ENCODE assay signal across 14 cellular contexts in genomic region chr12:92036771-92037453, GRCh38.
A peak's percentile ranks its signal among the peaks of the same experiment; 100 is the strongest.
DNase-seq lines count a peak whose midpoint lies in the region; ATAC-seq and TF ChIP-seq lines count a peak whose summit lies in the region.
"Had no signal": no experiment of that assay in that cellular context is flagged by ENCODE, and none has a peak within 500 bp of the region (broad histone marks: within the 10 kb centered on the region; RNA-seq: fewer than 3 reads in every experiment).

No MANE protein-coding gene starts in this region.

- H4K8ac ChIP-seq in IMR-90 (ENCODE audit: low read depth in 2 of 2, low read length in 2 of 2) = peak overlapping the region in 1 of 2 experiments; percentile 28; a peak in 1 of 4 replicates

- H4K5ac ChIP-seq in IMR-90 (ENCODE audit: low read depth, low read length) = peak overlapping the region; percentile 44; the same call in 1 of the 2 replicates

- no peaks in the 10 kb centered on the region for H3K36me3 ChIP-seq in IMR-90 (ENCODE audit: control insufficient read depth, insufficient read depth, low read length)
- H3K36me3 ChIP-seq: heart left ventricle, neutrophil had no signal

- peaks cover 0 to 3% of the 10 kb centered on the region in 2 experiments; a peak in 1 of 4 replicates for H3K79me1 ChIP-seq in IMR-90 (ENCODE audit: low read depth in 1 of 2, low read length in 2 of 2)

- H4K91ac ChIP-seq in IMR-90 (ENCODE audit: insufficient read depth, low read depth, low read length) = no peak overlapping the region; the same call in 1 of the 2 replicates

- H3K4me3 ChIP-seq in IMR-90 (ENCODE audit: insufficient read depth, low read depth, low read length) = no peak overlapping the region
- no peak overlapping the region for H3K4me3 ChIP-seq in cardiac fibroblast (replicated peaks in 1 of 2; ENCODE audit: low read depth in 2 of 2, low read length in 2 of 2)
- H3K4me3 ChIP-seq: heart left ventricle, testis had no signal

- H3K9me3 ChIP-seq in CD4-positive, alpha-beta T cell (ENCODE audit: control insufficient read depth, low read length) = no peaks in the 10 kb centered on the region
- H3K9me3 ChIP-seq in IMR-90 (ENCODE audit: control insufficient read depth, insufficient read depth, low read length) = no peaks in the 10 kb centered on the region
- H3K9me3 ChIP-seq: heart left ventricle, neutrophil, testis had no signal

- H2AK5ac ChIP-seq in IMR-90 (ENCODE audit: low read depth, low read length) = peak overlapping the region; percentile 66; the same call in 1 of the 2 replicates

- H3K14ac ChIP-seq in IMR-90 (replicated peaks; ENCODE audit: low read depth, low read length) = peak overlapping the region; percentile 69; the same call in 1 of the 2 replicates

- H3K27me3 Mint-ChIP-seq in CD4-positive, alpha-beta T cell = no peaks in the 10 kb centered on the region

- no peak overlapping the region for H3K56ac ChIP-seq in IMR-90 (ENCODE audit: extremely low read depth, insufficient read depth, low read length)

- in situ Hi-C loops in IMR-90 (cut with MboI; ENCODE audit: low sequenced_read_pairs) = no loop called here

- no peak for ATAC-seq in CD4-positive, alpha-beta T cell (ENCODE audit: poor library complexity)
- peak; percentile 15; the same call in 1 of the 2 replicates for ATAC-seq in IMR-90 (ENCODE audit: low read depth)
- no peak for ATAC-seq in Right ventricle myocardium superior (ENCODE audit: poor library complexity)
- ATAC-seq: heart left ventricle had no signal

- H3K9me3 Mint-ChIP-seq in CD4-positive, alpha-beta T cell = peaks cover 3% of the 10 kb centered on the region

- CTCF ChIA-PET in CD4-positive, alpha-beta T cell (lab: Charles Lee) = no interaction called here
- CTCF ChIA-PET in IMR-90 (lab: Yijun Ruan, JAX) = no interaction called here

- peaks cover 4% of the 10 kb centered on the region for H3K4me1 ChIP-seq in IMR-90 (ENCODE audit: control insufficient read depth, insufficient read depth, low read length)
- H3K4me1 ChIP-seq: testis had no signal

- peak overlapping the region; percentile 76; the same call in 1 of the 3 replicates for H2BK15ac ChIP-seq in IMR-90 (ENCODE audit: low read depth, low read length)

- dilution Hi-C loops in IMR-90 (cut with HindIII; ENCODE audit: low sequenced_read_pairs, unreplicated experiment) = no loop called here

- H3K4ac ChIP-seq in IMR-90 (ENCODE audit: low read depth, low read length) = peak overlapping the region; percentile 46; the same call in 1 of the 2 replicates

- WGBS in IMR-90 (ENCODE audit: extremely low coverage in 2 of 2, insufficient read length in 1 of 2), 2 experiments = 100% methylated on average over 2 of the region's 6 CpGs; no CpG with 5 or more reads in 1 of the 2 experiments

- DNase-seq in CD4-positive, alpha-beta T cell = no peak
- peak; percentile 67 for DNase-seq in IMR-90
- peak; percentile 74 to 94 for DNase-seq in cardiac fibroblast (ENCODE audit: low read depth in 2 of 2)
- peak; percentile 30 for DNase-seq in kidney tubule cell (ENCODE audit: low spot score)
- no peak for DNase-seq in inferior parietal cortex (ENCODE audit: extremely low spot score)
- DNase-seq in Right ventricle myocardium superior = no peak
- no peak for DNase-seq in stimulated activated CD4-positive, alpha-beta T cell treated with anti-CD3 and anti-CD28 coated beads, Interleukin-15, amount 100 ng/mL, for 24 hours
- no peak for DNase-seq in NK-92 treated with Interleukin-12 subunit alpha and Interleukin-12 subunit beta, amount 100 ng/mL, for 24 hours (lab: John Stamatoyannopoulos, UW)
- DNase-seq: COR-L47, heart left ventricle, NCI-H526, RPMI8226, testis had no signal

- no peaks in the 10 kb centered on the region for H4K20me1 ChIP-seq in IMR-90 (ENCODE audit: insufficient read depth, low read length)

- H3K23ac ChIP-seq in IMR-90 (ENCODE audit: low read depth, low read length) = peak overlapping the region; percentile 17; the same call in 1 of the 2 replicates

- H3K18ac ChIP-seq in IMR-90 (ENCODE audit: low read depth, low read length) = peak overlapping the region; percentile 63

- H3K9ac ChIP-seq in IMR-90 (ENCODE audit: low read depth, low read length) = no peak overlapping the region

- peak overlapping the region; percentile 27 for H3K4me3 Mint-ChIP-seq in CD4-positive, alpha-beta T cell

- POLR2A ChIA-PET in CD4-positive, alpha-beta T cell (lab: Charles Lee) = interaction anchor here (8.5 to 8.9 kb wide), 2 partner anchors 97 to 107 kb away, joined by 184 to 276 read pairs; partner anchors contain the start of gene BTG1
- POLR2A ChIA-PET in IMR-90 (lab: Charles Lee; ENCODE audit: unreplicated experiment) = no interaction called here

- peaks cover 95% of the 10 kb centered on the region for H3K4me1 Mint-ChIP-seq in CD4-positive, alpha-beta T cell (ENCODE audit: low read depth)

- H3K27ac Mint-ChIP-seq in CD4-positive, alpha-beta T cell = peak overlapping the region; percentile 96

- no peak overlapping the region for H3K4me2 ChIP-seq in IMR-90 (ENCODE audit: low read depth, low read length)

- H2AFZ ChIP-seq in IMR-90 (replicated peaks; ENCODE audit: low read length, poor library complexity) = no peak overlapping the region

- H3K27me3 ChIP-seq in CD4-positive, alpha-beta T cell (ENCODE audit: control insufficient read depth, insufficient read depth, low read length) = no peaks in the 10 kb centered on the region
- no peaks in the 10 kb centered on the region for H3K27me3 ChIP-seq in IMR-90 (ENCODE audit: control insufficient read depth, insufficient read depth, low read length)
- H3K27me3 ChIP-seq: heart left ventricle, neutrophil, testis had no signal

- peaks cover 4% of the 10 kb centered on the region for H3K36me3 Mint-ChIP-seq in CD4-positive, alpha-beta T cell (ENCODE audit: low read depth)

- no TSS peak for BruUV-seq in IMR-90 (replicated peaks; lab: Mats Ljungman, UMichigan)

- H2BK120ac ChIP-seq in IMR-90 (ENCODE audit: low read depth, low read length) = peak overlapping the region; percentile 55; the same call in 1 of the 2 replicates

- H2BK20ac ChIP-seq in IMR-90 (ENCODE audit: low read depth, low read length) = peak overlapping the region; percentile 66; the same call in 1 of the 2 replicates

- no peak overlapping the region for H3K27ac ChIP-seq in CD4-positive, alpha-beta T cell (ENCODE audit: low read depth, low read length)
- H3K27ac ChIP-seq in IMR-90 (ENCODE audit: insufficient read depth, low read length) = no peak overlapping the region
- H3K27ac ChIP-seq: neutrophil, testis had no signal

- H3K9me1 ChIP-seq in IMR-90 (ENCODE audit: insufficient read depth, low read length) = peaks cover 6% of the 10 kb centered on the region; the same call in 1 of the 2 replicates

- no peak for TF ChIP-seq RAD21 in IMR-90 (IDR thresholded peaks at IDR 0.05; ENCODE audit: low read length)

- H2AK9ac ChIP-seq in IMR-90 (replicated peaks; ENCODE audit: low read depth, low read length, poor library complexity) = no peak overlapping the region

- peak overlapping the region; percentile 27 for H2BK5ac ChIP-seq in IMR-90 (ENCODE audit: low read depth, low read length, poor library complexity, severe bottlenecking)

- no peak for TF ChIP-seq CTCF in CD4-positive, alpha-beta T cell (IDR thresholded peaks at IDR 0.05)
- TF ChIP-seq CTCF in IMR-90 (conservative IDR thresholded peaks at IDR 0.05; ENCODE audit: low read depth, low read length) (no peak), cardiac fibroblast (IDR thresholded peaks at IDR 0.05; ENCODE audit: low read depth, low read length) (no peak)

- no peak for TF ChIP-seq POLR2A in IMR-90 (IDR thresholded peaks at IDR 0.05; ENCODE audit: low read depth, low read length)

- intact Hi-C loops in CD4-positive, alpha-beta T cell (cut with DNase I, micrococcal nuclease) = loop anchor here in 1 of 2 experiments (5.0 to 10.0 kb wide), 2 partner anchors 100 to 162 kb away; no protein-coding TSS in a partner anchor
- intact Hi-C loops in IMR-90 (cut with micrococcal nuclease) (no loop called here), Right ventricle myocardium superior (cut with DNase I) (no loop called here)

TF ChIP-seq in IMR-90, 13 proteins besides CTCF, POLR2A, EP300 and RAD21:
- TF ChIP-seq, protein P1, sequence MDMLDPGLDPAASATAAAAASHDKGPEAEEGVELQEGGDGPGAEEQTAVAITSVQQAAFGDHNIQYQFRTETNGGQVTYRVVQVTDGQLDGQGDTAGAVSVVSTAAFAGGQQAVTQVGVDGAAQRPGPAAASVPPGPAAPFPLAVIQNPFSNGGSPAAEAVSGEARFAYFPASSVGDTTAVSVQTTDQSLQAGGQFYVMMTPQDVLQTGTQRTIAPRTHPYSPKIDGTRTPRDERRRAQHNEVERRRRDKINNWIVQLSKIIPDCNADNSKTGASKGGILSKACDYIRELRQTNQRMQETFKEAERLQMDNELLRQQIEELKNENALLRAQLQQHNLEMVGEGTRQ (IDR thresholded peaks at IDR 0.05; ENCODE audit: low read depth, low read length) = no peak
- TF ChIP-seq FOS (IDR thresholded peaks at IDR 0.05; ENCODE audit: low read depth, low read length) = no peak
- no peak for TF ChIP-seq MAZ (IDR thresholded peaks at IDR 0.05; ENCODE audit: borderline replicate concordance, low read depth, low read length)
- TF ChIP-seq CEBPB (IDR thresholded peaks at IDR 0.05; ENCODE audit: low read depth, low read length) = no peak

Comparison
In these comparisons a context has a peak if more than half of its experiments do, and no peak if none do; other contexts are left out.
1. DNase-seq: peak in IMR-90 (single experiment), cardiac fibroblast (2 of 2) and kidney tubule cell (single experiment); none in CD4-positive, alpha-beta T cell (0 of 10), inferior parietal cortex (single experiment), Right ventricle myocardium superior (single experiment), stimulated activated CD4-positive, alpha-beta T cell treated with anti-CD3 and anti-CD28 coated beads, Interleukin-15, amount 100 ng/mL, for 24 hours (single experiment) and NK-92 treated with Interleukin-12 subunit alpha and Interleukin-12 subunit beta, amount 100 ng/mL, for 24 hours (single experiment).